Comparison of ENCODE assay signal across 23 cellular contexts in genomic region chr11:60936467-60937143, GRCh38. TPM values are rescaled to one million over a fixed set of nuclear protein-coding genes. Genes with fewer than 3 reads are reported as not detected.
DNase-seq lines count a peak whose midpoint lies in the region; ATAC-seq and TF ChIP-seq lines count a peak whose summit lies in the region.
"Had no signal": no experiment of that assay in that cellular context is flagged by ENCODE, and none has a peak within 500 bp of the region (broad histone marks: within the 10 kb centered on the region; RNA-seq: fewer than 3 reads in every experiment).

No MANE protein-coding gene starts in this region.

- H4K20me1 ChIP-seq in neural progenitor cell (ENCODE audit: low read depth) = peaks cover 15% of the 10 kb centered on the region
- H4K20me1 ChIP-seq in Karpas-422 (ENCODE audit: insufficient read depth, low read depth, low read length) = no peaks in the 10 kb centered on the region

- TF ChIP-seq CTCF in neural progenitor cell (IDR thresholded peaks at IDR 0.05) = no peak

- WGBS in right cardiac atrium = 84% methylated on average over 18 of the region's 18 CpGs

- no peaks in the 10 kb centered on the region for H3K9me3 Mint-ChIP-seq in neural progenitor cell
- H3K9me3 Mint-ChIP-seq: activated CD4-positive, alpha-beta T cell treated with anti-CD3 and anti-CD28 coated beads, Interleukin-2, amount 10 ng/mL, durations not matched to agents 7 days and 5 days; activated naive CD8-positive, alpha-beta T cell treated with anti-CD3 and anti-CD28 coated beads, Interleukin-2, amount 50 U/mL, for 24 hours; H9 had no signal

- peaks cover 11% of the 10 kb centered on the region for H3K36me3 Mint-ChIP-seq in neural progenitor cell

- H3K4me1 ChIP-seq in right cardiac atrium (ENCODE audit: control insufficient read depth, insufficient read depth, low read length) = no peaks in the 10 kb centered on the region
- peaks cover 8% of the 10 kb centered on the region for H3K4me1 ChIP-seq in neural progenitor cell
- peaks cover 23% of the 10 kb centered on the region for H3K4me1 ChIP-seq in Karpas-422 (ENCODE audit: low read length)
- H3K4me1 ChIP-seq: A549, parathyroid adenoma had no signal

- intact Hi-C loops in right cardiac atrium (cut with DNase I) = no loop called here
- intact Hi-C loops in Right ventricle myocardium inferior (cut with DNase I) = no loop called here

- peaks cover 11% of the 10 kb centered on the region for H3K27me3 Mint-ChIP-seq in neural progenitor cell (ENCODE audit: insufficient read depth, low read depth)
- H3K27me3 Mint-ChIP-seq: activated naive CD8-positive, alpha-beta T cell treated with anti-CD3 and anti-CD28 coated beads, Interleukin-2, amount 50 U/mL, for 24 hours; naive B cell had no signal

- H3K4me3 Mint-ChIP-seq in neural progenitor cell = no peak overlapping the region
- H3K4me3 Mint-ChIP-seq: activated CD4-positive, alpha-beta T cell treated with anti-CD3 and anti-CD28 coated beads, Interleukin-2, amount 10 ng/mL, durations not matched to agents 7 days and 5 days; activated naive CD8-positive, alpha-beta T cell treated with anti-CD3 and anti-CD28 coated beads, Interleukin-2, amount 50 U/mL, for 24 hours; H9 had no signal

- H3K36me3 ChIP-seq in neural progenitor cell (no peaks in the 10 kb centered on the region), Karpas-422 (ENCODE audit: insufficient read depth, low read length) (peaks cover 6% of the 10 kb centered on the region; the same call in 1 of the 2 replicates)
- H3K36me3 ChIP-seq: brain microvascular endothelial cell had no signal

- H3K27ac ChIP-seq in right cardiac atrium (ENCODE audit: low read length) = peak overlapping the region; percentile 40
- no peak overlapping the region for H3K27ac ChIP-seq in neural progenitor cell
- H3K27ac ChIP-seq in Karpas-422 (ENCODE audit: low read length) = no peak overlapping the region
- H3K27ac ChIP-seq: A549; BLaER1 treated with 17β-estradiol and CSF1 and Interleukin-3, amounts not matched to agents 10 nM and 100 nM; brain microvascular endothelial cell; parathyroid adenoma; vagina had no signal

- peak overlapping the region; percentile 25 for H3K27ac Mint-ChIP-seq in neural progenitor cell
- H3K27ac Mint-ChIP-seq: activated CD4-positive, alpha-beta T cell treated with anti-CD3 and anti-CD28 coated beads, Interleukin-2, amount 10 ng/mL, durations not matched to agents 7 days and 5 days; activated naive CD8-positive, alpha-beta T cell treated with anti-CD3 and anti-CD28 coated beads, Interleukin-2, amount 50 U/mL, for 24 hours had no signal

- H3F3A ChIP-seq in neural progenitor cell (ENCODE audit: low read depth) = peaks cover 4% of the 10 kb centered on the region

- H3K9me3 ChIP-seq in right cardiac atrium (ENCODE audit: control insufficient read depth, low read length) (no peaks in the 10 kb centered on the region), neural progenitor cell (ENCODE audit: low read depth) (no peaks in the 10 kb centered on the region), Karpas-422 (ENCODE audit: low read length) (no peaks in the 10 kb centered on the region)
- H3K9me3 ChIP-seq: A549; BLaER1 treated with 17β-estradiol and CSF1 and Interleukin-3, amounts not matched to agents 10 nM and 100 nM; vagina had no signal

- ATAC-seq in right cardiac atrium = peak in 1 of 2 donors; percentile 3
- no peak for ATAC-seq in Right ventricle myocardium inferior
- ATAC-seq in GM19463 (IDR thresholded peaks at IDR 0.05; ENCODE audit: unreplicated experiment) = no peak
- ATAC-seq in HG03025 (IDR thresholded peaks at IDR 0.05; ENCODE audit: low FRiP score, unreplicated experiment) = no peak
- ATAC-seq: A549; activated naive CD8-positive, alpha-beta T cell treated with anti-CD3 and anti-CD28 coated beads, Interleukin-2, amount 50 U/mL, for 24 hours had no signal

- H3K4me2 ChIP-seq in neural progenitor cell (no peak overlapping the region), Karpas-422 (ENCODE audit: low read depth, low read length, poor library complexity, severe bottlenecking) (no peak overlapping the region)
- H3K4me2 ChIP-seq: A549; BLaER1 treated with 17β-estradiol and CSF1 and Interleukin-3, amounts not matched to agents 10 nM and 100 nM had no signal

- DNase-seq in right cardiac atrium = peak in 1 of 3 donors; percentile 46
- no peak for DNase-seq in Right ventricle myocardium inferior (ENCODE audit: missing footprints)
- DNase-seq in neural progenitor cell (ENCODE audit: low spot score) = no peak
- DNase-seq in Karpas-422 = no peak
- DNase-seq: activated CD4-positive, alpha-beta T cell treated with anti-CD3 and anti-CD28 coated beads, Interleukin-2, amount 10 ng/mL, durations not matched to agents 7 days and 5 days; activated CD8-positive, alpha-beta memory T cell treated with anti-CD3 and anti-CD28 coated beads, Interleukin-2, amount 50 U/mL, for 4 hours; activated naive CD8-positive, alpha-beta T cell treated with anti-CD3 and anti-CD28 coated beads, Interleukin-2, amount 50 U/mL, for 24 hours; brain microvascular endothelial cell; DMS 273 treated with DMSO at 0.1 percent for 48 hours; H9; naive B cell; NCI-H1417 treated with DMSO at 0.1 percent for 48 hours; NCI-H526 treated with DMSO at 0.1 percent for 48 hours; stimulated activated CD4-positive, alpha-beta T cell treated with anti-CD3 and anti-CD28 coated beads, Interleukin-2, amount 100 ng/mL, for 48 hours; T-helper 1 cell had no signal

- H2AFZ ChIP-seq in neural progenitor cell (replicated peaks) (no peak overlapping the region), Karpas-422 (ENCODE audit: low read length) (no peak overlapping the region)
- H2AFZ ChIP-seq: parathyroid adenoma had no signal

- H3K79me2 ChIP-seq in neural progenitor cell (ENCODE audit: low read depth) = no peaks in the 10 kb centered on the region
- H3K79me2 ChIP-seq in Karpas-422 (ENCODE audit: low read length) = no peaks in the 10 kb centered on the region
- H3K79me2 ChIP-seq: parathyroid adenoma had no signal

- H3K27me3 ChIP-seq in right cardiac atrium (ENCODE audit: control insufficient read depth, insufficient read depth) (no peaks in the 10 kb centered on the region), neural progenitor cell (no peaks in the 10 kb centered on the region), Karpas-422 (ENCODE audit: low read length) (no peaks in the 10 kb centered on the region)
- H3K27me3 ChIP-seq: BLaER1 treated with 17β-estradiol and CSF1 and Interleukin-3, amounts not matched to agents 10 nM and 100 nM; brain microvascular endothelial cell; vagina had no signal

- peaks cover 16% of the 10 kb centered on the region for H3K4me1 Mint-ChIP-seq in neural progenitor cell
- H3K4me1 Mint-ChIP-seq: activated naive CD8-positive, alpha-beta T cell treated with anti-CD3 and anti-CD28 coated beads, Interleukin-2, amount 50 U/mL, for 24 hours had no signal

- no peaks in the 10 kb centered on the region for H3K9me2 ChIP-seq in Karpas-422 (replicated peaks; ENCODE audit: insufficient read depth, low read length)

- no peak overlapping the region for H3K4me3 ChIP-seq in right cardiac atrium (ENCODE audit: low read length)
- no peak overlapping the region for H3K4me3 ChIP-seq in neural progenitor cell
- no peak overlapping the region for H3K4me3 ChIP-seq in Karpas-422 (ENCODE audit: low read length)
- H3K4me3 ChIP-seq: A549; BLaER1 treated with 17β-estradiol and CSF1 and Interleukin-3, amounts not matched to agents 10 nM and 100 nM; coronary artery; vagina had no signal

- H3K9ac ChIP-seq in neural progenitor cell = no peak overlapping the region
- no peak overlapping the region for H3K9ac ChIP-seq in Karpas-422 (ENCODE audit: low read length)
- H3K9ac ChIP-seq: BLaER1 treated with 17β-estradiol and CSF1 and Interleukin-3, amounts not matched to agents 10 nM and 100 nM; parathyroid adenoma had no signal

RNA-seq across cellular contexts. Expression of gene TMEM132A, which starts 12.3 kb away (rescaled TPM):
- total RNA-seq in right cardiac atrium (10 to 100 TPM in 1 of 4 donors, 1 to 10 TPM in 3; 5.1 to 10.2 (median 7.0) TPM), Right ventricle myocardium inferior (6.3 TPM), neural progenitor cell (ENCODE audit: low replicate concordance) (34.0 and 77.2 TPM in 2 replicates)
- 6.8 TPM for polyA plus RNA-seq in right cardiac atrium
- total RNA-seq in Karpas-422 (2014; rRNA removed; shearing (Covaris generic); ENCODE audit: low replicate concordance) = 1.6 and 5.2 TPM in 2 replicates

RNA-seq across cellular contexts. Expression of gene SLC15A3, which starts 15.4 kb away (rescaled TPM):
- total RNA-seq in right cardiac atrium (10 to 100 TPM; 17.4 to 24.7 (median 22.1) TPM), Right ventricle myocardium inferior (20.8 TPM), neural progenitor cell (ENCODE audit: low replicate concordance) (1.4 and 3.3 TPM in 2 replicates)
- 24.6 TPM for polyA plus RNA-seq in right cardiac atrium
- 49.5 and 64.7 TPM in 2 replicates for total RNA-seq in Karpas-422 (2014; rRNA removed; shearing (Covaris generic); ENCODE audit: low replicate concordance)
- total RNA-seq: G401 had no signal
- polyA plus RNA-seq: A549 had no signal

RNA-seq across cellular contexts. Expression of gene TMEM109, which starts 22.6 kb away (rescaled TPM):
- total RNA-seq in right cardiac atrium = 100 to 1,000 TPM; 103 to 119 (median 117) TPM
- polyA plus RNA-seq in right cardiac atrium = 112 TPM
- total RNA-seq in Right ventricle myocardium inferior = 97.5 TPM
- 22.4 and 23.6 TPM in 2 replicates for total RNA-seq in neural progenitor cell (ENCODE audit: low replicate concordance)
- total RNA-seq in Karpas-422 (2014; rRNA removed; shearing (Covaris generic); ENCODE audit: low replicate concordance) = 42.3 and 44.4 TPM in 2 replicates

RNA-seq across cellular contexts. Expression of gene PRPF19, which starts 30.2 kb away (rescaled TPM):
- total RNA-seq in right cardiac atrium = 10 to 100 TPM; 35.4 to 43.4 (median 38.8) TPM
- 31.5 TPM for polyA plus RNA-seq in right cardiac atrium
- 41.1 TPM for total RNA-seq in Right ventricle myocardium inferior
- 34.5 and 72.7 TPM in 2 replicates for total RNA-seq in neural progenitor cell (ENCODE audit: low replicate concordance)
- total RNA-seq in Karpas-422 (2014; rRNA removed; shearing (Covaris generic); ENCODE audit: low replicate concordance) = 87.2 and 109 TPM in 2 replicates

RNA-seq across cellular contexts. Expression of gene CD6, which starts 34.9 kb away (rescaled TPM):
- total RNA-seq in right cardiac atrium = 1 to 10 TPM in 2 of 4 donors, under 1 TPM in 2; 0.71 to 1.7 (median 0.87) TPM
- polyA plus RNA-seq in right cardiac atrium = 0.11 TPM
- 0.22 TPM for total RNA-seq in Right ventricle myocardium inferior
- not detected in 2 replicates for total RNA-seq in neural progenitor cell (ENCODE audit: low replicate concordance)
- total RNA-seq in Karpas-422 (2014; rRNA removed; shearing (Covaris generic); ENCODE audit: low replicate concordance) = not detected in 2 replicates
- total RNA-seq: G401, H9 had no signal
